Comparison of ENCODE assay signal across 21 cellular contexts in the genomic region with DNA sequence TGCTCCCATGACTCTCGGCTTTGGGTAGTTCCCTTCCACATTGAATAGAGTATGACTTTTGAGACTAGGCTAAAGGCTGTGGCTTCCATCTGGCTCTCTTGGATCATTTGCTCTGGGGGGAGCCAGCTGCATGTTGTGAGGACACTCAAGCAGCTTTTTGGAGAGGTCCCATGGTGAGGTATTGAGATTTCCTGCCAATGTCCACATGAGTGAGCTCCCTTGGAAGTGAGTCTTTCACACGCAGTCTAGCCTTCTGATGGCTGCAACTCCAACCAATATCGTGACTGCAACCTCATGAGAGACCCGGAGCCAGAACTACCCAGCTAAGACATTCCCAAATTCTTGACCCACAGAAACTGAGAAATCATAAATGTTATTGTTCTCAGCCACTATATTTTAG.
"Had no signal": no experiment of that assay in that cellular context is flagged by ENCODE, and none has a peak within 500 bp of the region (broad histone marks: within the 10 kb centered on the region; RNA-seq: fewer than 3 reads in every experiment).

No MANE protein-coding gene starts in this region.

- ATAC-seq: naive thymus-derived CD4-positive, alpha-beta T cell; natural killer cell; psoas muscle; right lobe of liver; stimulated activated effector memory CD8-positive, alpha-beta T cell treated with anti-CD3 and anti-CD28 coated beads, Interleukin-12 subunit alpha, Interleukin-12 subunit beta, amount 100 ng/mL, for 72 hours; stimulated activated naive B cell treated with anti-CD40 and anti-IgM and Interleukin-4, amounts not matched to agents 10 μg/mL and 1 μg/mL and 100 μg/mL, for 72 hours had no signal

- DNase-seq: naive thymus-derived CD4-positive, alpha-beta T cell; natural killer cell; nucleus accumbens; ovary; posterior cingulate gyrus; psoas muscle; right cardiac atrium; right lobe of liver; sigmoid colon; small intestine; stimulated activated CD4-positive, alpha-beta T cell treated with anti-CD3 and anti-CD28 coated beads, Interleukin-15, amount 100 ng/mL, for 24 hours; stimulated activated CD4-positive, alpha-beta T cell treated with anti-CD3 and anti-CD28 coated beads, Interleukin-2, amount 100 ng/mL, for 24 hours; stimulated activated CD4-positive, alpha-beta T cell treated with anti-CD3 and anti-CD28 coated beads, Interleukin-2, amount 100 ng/mL, for 48 hours; stimulated activated CD4-positive, alpha-beta T cell treated with anti-CD3 and anti-CD28 coated beads, Interleukin-4, amount 100 ng/mL, for 24 hours; stimulated activated naive B cell treated with anti-CD40 and anti-IgM and Interleukin-4, amounts not matched to agents 10 μg/mL and 1 μg/mL and 100 μg/mL, for 72 hours; stimulated activated naive CD4-positive, alpha-beta T cell treated with Interleukin-2 at 50 U/mL for 16 hours; stomach; thyroid gland; trophoblast cell; upper lobe of left lung had no signal
